Comparison of ENCODE assay signal across 9 cellular contexts in the genomic region with DNA sequence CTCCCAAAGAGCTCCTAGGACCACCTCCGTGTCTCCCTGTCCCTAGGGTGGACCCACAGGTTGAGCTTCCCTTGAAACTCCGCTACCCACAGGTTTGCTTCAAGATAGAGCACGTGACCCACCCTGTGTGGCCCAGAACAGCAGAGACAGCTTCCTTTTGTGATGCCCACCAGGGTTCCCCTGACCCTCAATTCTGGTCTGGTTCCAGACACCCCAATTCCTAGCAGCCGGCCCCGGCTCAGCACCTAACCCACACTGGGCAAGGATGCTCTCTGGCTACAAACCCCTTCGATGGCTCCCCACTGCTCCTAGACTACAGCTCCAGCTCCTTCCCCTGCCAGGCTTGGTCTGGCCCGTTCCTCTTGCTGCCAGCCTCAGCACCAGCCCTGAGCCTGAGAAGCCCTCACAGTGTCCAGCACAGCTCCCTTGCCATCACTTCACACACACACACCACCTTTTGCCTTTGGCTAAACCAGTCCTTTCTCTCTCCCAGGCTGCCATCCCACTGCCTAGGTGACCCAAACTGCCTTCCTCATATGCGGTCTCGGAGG. TPM values are rescaled to one million over a fixed set of nuclear protein-coding genes. Genes with fewer than 3 reads are reported as not detected.
DNase-seq lines count a peak whose midpoint lies in the region; TF ChIP-seq lines count a peak whose summit lies in the region.
"Had no signal": no experiment of that assay in that cellular context is flagged by ENCODE, and none has a peak within 500 bp of the region (broad histone marks: within the 10 kb centered on the region; RNA-seq: fewer than 3 reads in every experiment).

No MANE protein-coding gene starts in this region.

- no peak overlapping the region for H3K27ac Mint-ChIP-seq in H9
- H3K27ac Mint-ChIP-seq in activated naive CD8-positive, alpha-beta T cell treated with anti-CD3 and anti-CD28 coated beads for 36 hours, result no peak overlapping the region
- H3K27ac Mint-ChIP-seq in type B pancreatic cell, result no peak overlapping the region

- H3K36me3 Mint-ChIP-seq in H9 (ENCODE audit: insufficient read depth in 1 of 3, low read depth in 3 of 3), result peaks cover 0 to 12% (median 10%) of the 10 kb centered on the region in 3 experiments; a peak in 6 of 7 replicates
- H3K36me3 Mint-ChIP-seq in activated naive CD8-positive, alpha-beta T cell treated with anti-CD3 and anti-CD28 coated beads for 36 hours, result no peaks in the 10 kb centered on the region
- no peaks in the 10 kb centered on the region for H3K36me3 Mint-ChIP-seq in type B pancreatic cell

- H3K9ac ChIP-seq in H9 (ENCODE audit: extremely low read depth, insufficient read length, low read length), result no peak overlapping the region

- no CpG with 5 or more reads among the region's 9 CpGs for WGBS in H9 (ENCODE audit: extremely low coverage, insufficient read length, low lambda C conversion rate)

- TF ChIP-seq CTCF in BE2C (IDR thresholded peaks at IDR 0.05; ENCODE audit: low read depth, low read length) (no peak), H9 (conservative IDR thresholded peaks at IDR 0.05) (no peak), type B pancreatic cell (conservative IDR thresholded peaks at IDR 0.05) (no peak), GM13977 (IDR thresholded peaks at IDR 0.05; ENCODE audit: extremely low read depth, insufficient read depth, missing control alignments) (no peak), GM10248 (IDR thresholded peaks at IDR 0.05; ENCODE audit: control extremely low read depth, extremely low read depth, low read depth, missing control alignments) (no peak)

- H3K9me3 ChIP-seq in BE2C (no peaks in the 10 kb centered on the region), H9 (ENCODE audit: control insufficient read depth, low read depth, low read length) (peaks cover 15% of the 10 kb centered on the region)
- H3K9me3 ChIP-seq: uterus had no signal

- no peak overlapping the region for H2BK12ac ChIP-seq in H9 (ENCODE audit: insufficient read length, low read depth, low read length)

- H3K4me1 ChIP-seq in BE2C (0 out of 2 replicates have a peak, but pooled peaks cover 3% of the 10 kb centered on the region), H9 (ENCODE audit: insufficient read depth, low read length) (no peaks in the 10 kb centered on the region)
- H3K4me1 ChIP-seq: uterus had no signal

- H2BK5ac ChIP-seq in H9 (ENCODE audit: insufficient read length, low read length), result no peak overlapping the region

- no peak for DNase-seq in BE2C
- no peak for DNase-seq in H9
- no peak for DNase-seq in activated naive CD8-positive, alpha-beta T cell treated with anti-CD3 and anti-CD28 coated beads for 36 hours
- DNase-seq in mesenteric fat pad (ENCODE audit: low spot score), result peak; percentile 77
- DNase-seq in type B pancreatic cell (ENCODE audit: extremely low spot score, unreplicated experiment), result no peak
- no peak for DNase-seq in GM13977 (ENCODE audit: low spot score)
- DNase-seq in GM10248 (ENCODE audit: extremely low spot score), result no peak
- no peak for DNase-seq in stimulated activated CD4-positive, alpha-beta T cell treated with anti-CD3 and anti-CD28 coated beads, Interleukin-1b, Interleukin-23, amount 100 ng/mL, for 48 hours

- no peak overlapping the region for H3K4ac ChIP-seq in H9 (ENCODE audit: low read depth, low read length)

- H3K27me3 Mint-ChIP-seq in H9 (ENCODE audit: low read depth) (peaks cover 46% of the 10 kb centered on the region), type B pancreatic cell (peaks cover 51% of the 10 kb centered on the region)
- H3K27me3 Mint-ChIP-seq in activated naive CD8-positive, alpha-beta T cell treated with anti-CD3 and anti-CD28 coated beads for 36 hours, result peaks cover 32% of the 10 kb centered on the region

- no peak overlapping the region for H2BK15ac ChIP-seq in H9 (ENCODE audit: low read depth, low read length)

- H2AFZ ChIP-seq in H9 (ENCODE audit: low read length), result no peak overlapping the region

- no peak overlapping the region for H4K5ac ChIP-seq in H9 (ENCODE audit: insufficient read length, low read depth, low read length)

- no peaks in the 10 kb centered on the region for H4K20me1 ChIP-seq in H9 (ENCODE audit: control insufficient read depth, insufficient read depth, insufficient read length)

- H3K4me1 Mint-ChIP-seq in H9 (peaks cover 4 to 9% of the 10 kb centered on the region in 2 experiments), type B pancreatic cell (ENCODE audit: unreplicated experiment) (peaks cover 3% of the 10 kb centered on the region)
- no peaks in the 10 kb centered on the region for H3K4me1 Mint-ChIP-seq in activated naive CD8-positive, alpha-beta T cell treated with anti-CD3 and anti-CD28 coated beads for 36 hours

- H3K56ac ChIP-seq in H9 (ENCODE audit: insufficient read length, low read depth, low read length), result no peak overlapping the region

- H3K18ac ChIP-seq in H9 (ENCODE audit: insufficient read length, low read depth, low read length), result no peak overlapping the region

- H3K4me3 Mint-ChIP-seq in H9 (peak overlapping the region; percentile 53 to 61; a peak in 4 of 5 replicates), type B pancreatic cell (no peak overlapping the region)
- peak overlapping the region; percentile 73 for H3K4me3 Mint-ChIP-seq in activated naive CD8-positive, alpha-beta T cell treated with anti-CD3 and anti-CD28 coated beads for 36 hours

- H3K9me3 Mint-ChIP-seq in H9, result peaks cover 67 to 76% of the 10 kb centered on the region in 2 experiments
- H3K9me3 Mint-ChIP-seq in activated naive CD8-positive, alpha-beta T cell treated with anti-CD3 and anti-CD28 coated beads for 36 hours, result no peaks in the 10 kb centered on the region
- no peaks in the 10 kb centered on the region for H3K9me3 Mint-ChIP-seq in type B pancreatic cell

- no peak overlapping the region for H4K91ac ChIP-seq in H9 (ENCODE audit: insufficient read length, low read depth, low read length)

- H3K4me3 ChIP-seq in BE2C (ENCODE audit: low read depth, low read length), result peak overlapping the region; percentile 34
- H3K4me3 ChIP-seq: uterus had no signal

- H3K23me2 ChIP-seq in H9 (ENCODE audit: insufficient read length, low read depth, low read length, poor library complexity, severe bottlenecking), result no peaks in the 10 kb centered on the region

- no peak overlapping the region for H3T11ph ChIP-seq in H9 (ENCODE audit: low read length)

- H4K8ac ChIP-seq in H9 (replicated peaks; ENCODE audit: insufficient read length, low read depth, low read length), result no peak overlapping the region

- no peak overlapping the region for H2AK5ac ChIP-seq in H9 (ENCODE audit: insufficient read length, low read length)

- H3K79me1 ChIP-seq in H9 (ENCODE audit: insufficient read depth, low read depth, low read length, poor library complexity, severe bottlenecking), result no peaks in the 10 kb centered on the region

- H3K36me3 ChIP-seq in BE2C, result no peaks in the 10 kb centered on the region
- H3K36me3 ChIP-seq: uterus had no signal

- H2BK20ac ChIP-seq in H9 (ENCODE audit: low read depth, low read length, poor library complexity, severe bottlenecking), result no peak overlapping the region

- H3K79me2 ChIP-seq in H9 (ENCODE audit: insufficient read depth, low read length), result no peaks in the 10 kb centered on the region

- no peak overlapping the region for H2BK120ac ChIP-seq in H9 (ENCODE audit: low read depth, low read length, poor library complexity, severe bottlenecking)

- CTCF ChIA-PET in GM10248 (lab: Yijun Ruan, JAX), result interaction anchor here (0.8 to 11.4 kb wide), 36 partner anchors 8 to 730 kb away, joined by 3 to 118 read pairs (median 6); no protein-coding TSS in a partner anchor

- in situ Hi-C loops in GM13977 (cut with MboI; ENCODE audit: low pct_unique_long_range_greater_than_20kb, low sequenced_read_pairs, unreplicated experiment), result loop anchor here (25.0 kb wide), 1 partner anchor 705 kb away; no protein-coding TSS in a partner anchor

- H3K23ac ChIP-seq in H9 (ENCODE audit: insufficient read length, low read depth, low read length), result no peak overlapping the region

- no peaks in the 10 kb centered on the region for H3K27me3 ChIP-seq in BE2C
- H3K27me3 ChIP-seq in H9 (ENCODE audit: insufficient read depth, low read length), result no peaks in the 10 kb centered on the region

- no peak overlapping the region for H3K14ac ChIP-seq in H9 (ENCODE audit: insufficient read depth, low read length)

- POLR2A ChIA-PET in GM10248 (lab: Yijun Ruan, JAX), result no interaction called here

- H3K27ac ChIP-seq in H9 (ENCODE audit: insufficient read length, low read depth, low read length), result no peak overlapping the region
- H3K27ac ChIP-seq: uterus had no signal

- H3K4me2 ChIP-seq in H9 (ENCODE audit: insufficient read depth, insufficient read length, low read length), result no peak overlapping the region

RNA-seq across cellular contexts. Expression of gene PNCK, which starts 6.3 kb away (rescaled TPM):
- polyA plus RNA-seq in BE2C (2012; ENCODE audit: insufficient read depth, insufficient read length, low read depth), result 7.7 TPM
- total RNA-seq in H9 (2021), result 26.2 and 26.8 TPM in 2 replicates
- 1 to 10 TPM; 1.0 to 1.2 TPM for total RNA-seq in activated naive CD8-positive, alpha-beta T cell treated with anti-CD3 and anti-CD28 coated beads for 36 hours
- total RNA-seq in mesenteric fat pad, result 1.4 TPM
- 2.2 and 3.7 TPM in 2 replicates for total RNA-seq in type B pancreatic cell (ENCODE audit: low replicate concordance)

RNA-seq across cellular contexts. Expression of gene DUSP9, which starts 20.4 kb away (rescaled TPM):
- 1.4 TPM for polyA plus RNA-seq in BE2C (2012; ENCODE audit: insufficient read depth, insufficient read length, low read depth)
- total RNA-seq in H9 (2021), result 2.3 and 2.4 TPM in 2 replicates
- under 1 TPM; 0.08 to 0.23 TPM for total RNA-seq in activated naive CD8-positive, alpha-beta T cell treated with anti-CD3 and anti-CD28 coated beads for 36 hours
- 0.39 TPM for total RNA-seq in mesenteric fat pad
- 5.8 and 9.5 TPM in 2 replicates for total RNA-seq in type B pancreatic cell (ENCODE audit: low replicate concordance)

RNA-seq across cellular contexts. Expression of gene SLC6A8, which starts 20.4 kb away (rescaled TPM):
- 125 TPM for polyA plus RNA-seq in BE2C (2012; ENCODE audit: insufficient read depth, insufficient read length, low read depth)
- total RNA-seq in H9 (2021) (229 and 231 TPM in 2 replicates), mesenteric fat pad (45.9 TPM), type B pancreatic cell (ENCODE audit: low replicate concordance) (19.9 and 56.8 TPM in 2 replicates)
- under 1 TPM; 0.68 to 0.70 TPM for total RNA-seq in activated naive CD8-positive, alpha-beta T cell treated with anti-CD3 and anti-CD28 coated beads for 36 hours

RNA-seq across cellular contexts. Expression of gene BCAP31, which starts 56.8 kb away (rescaled TPM):
- 489 TPM for polyA plus RNA-seq in BE2C (2012; ENCODE audit: insufficient read depth, insufficient read length, low read depth)
- total RNA-seq in H9 (2021) (138 and 140 TPM in 2 replicates), mesenteric fat pad (513 TPM), type B pancreatic cell (ENCODE audit: low replicate concordance) (160 and 223 TPM in 2 replicates)
- 100 to 1,000 TPM; 103 to 109 TPM for total RNA-seq in activated naive CD8-positive, alpha-beta T cell treated with anti-CD3 and anti-CD28 coated beads for 36 hours

RNA-seq across cellular contexts. Expression of gene ABCD1, which starts 57.3 kb away (rescaled TPM):
- 8.8 TPM for polyA plus RNA-seq in BE2C (2012; ENCODE audit: insufficient read depth, insufficient read length, low read depth)
- total RNA-seq in H9 (2021) (10.2 and 11.1 TPM in 2 replicates), mesenteric fat pad (32.3 TPM), type B pancreatic cell (ENCODE audit: low replicate concordance) (6.2 and 8.0 TPM in 2 replicates)
- 1 to 10 TPM; 4.1 to 4.3 TPM for total RNA-seq in activated naive CD8-positive, alpha-beta T cell treated with anti-CD3 and anti-CD28 coated beads for 36 hours

Comparison
In these comparisons a context has a peak if more than half of its experiments do, and no peak if none do; other contexts are left out.
1. RNA of gene SLC6A8, which starts 20.4 kb away (total RNA-seq): 229 to 231 TPM in H9, 19.9 to 56.8 TPM in type B pancreatic cell and 45.9 TPM in mesenteric fat pad (single experiment); 0.68 to 0.70 TPM in activated naive CD8-positive, alpha-beta T cell treated with anti-CD3 and anti-CD28 coated beads for 36 hours; every median in the first group is over 10 times any median in the second.